19 cellular contexts compared by ENCODE assay signal in genomic region chr2:225534697-225535096, GRCh38.
DNase-seq lines count a peak whose midpoint lies in the region; ATAC-seq and TF ChIP-seq lines count a peak whose summit lies in the region.
"Had no signal": no experiment of that assay in that cellular context is flagged by ENCODE, and none has a peak within 500 bp of the region (broad histone marks: within the 10 kb centered on the region; RNA-seq: fewer than 3 reads in every experiment).

No MANE protein-coding gene starts in this region.

- H3K9me3 Mint-ChIP-seq in effector memory CD8-positive, alpha-beta T cell: no peaks in the 10 kb centered on the region

- no peaks in the 10 kb centered on the region for H3K36me3 ChIP-seq in smooth muscle cell (ENCODE audit: low read depth)
- H3K36me3 ChIP-seq: HAP-1 had no signal

- no peaks in the 10 kb centered on the region for H4K20me1 ChIP-seq in smooth muscle cell (ENCODE audit: low read depth)

- peaks cover 10 to 12% of the 10 kb centered on the region in 2 donors for H3K27me3 Mint-ChIP-seq in effector memory CD8-positive, alpha-beta T cell

- no peaks in the 10 kb centered on the region for H3K4me1 ChIP-seq in smooth muscle cell (ENCODE audit: low read depth)
- H3K4me1 ChIP-seq: A549, HAP-1 had no signal

- H3K4me2 ChIP-seq in smooth muscle cell: no peak overlapping the region
- H3K4me2 ChIP-seq: A549, PC-9, SK-N-SH had no signal

- 51% methylated on average over 4 of the region's 4 CpGs for WGBS in smooth muscle cell (ENCODE audit: low lambda C conversion rate)

- H2AFZ ChIP-seq in smooth muscle cell (ENCODE audit: low read depth): no peak overlapping the region
- H2AFZ ChIP-seq: PC-9 had no signal

- H3K4me1 Mint-ChIP-seq in effector memory CD8-positive, alpha-beta T cell (ENCODE audit: low read depth in 2 of 2): no peaks in the 10 kb centered on the region

- no peak for ATAC-seq in HG02852 (IDR thresholded peaks at IDR 0.05; ENCODE audit: unreplicated experiment)
- no peak for ATAC-seq in effector memory CD8-positive, alpha-beta T cell (replicated peaks)
- ATAC-seq: A549 had no signal

- TF ChIP-seq CTCF in fibroblast of the aortic adventitia (IDR thresholded peaks at IDR 0.05; ENCODE audit: insufficient read depth, low read length): no peak
- TF ChIP-seq CTCF in smooth muscle cell (IDR thresholded peaks at IDR 0.05; ENCODE audit: borderline replicate concordance, insufficient read depth, poor library complexity, severe bottlenecking): no peak

- H3K9ac ChIP-seq in smooth muscle cell (ENCODE audit: low read depth): no peak overlapping the region
- H3K9ac ChIP-seq: SK-N-SH had no signal

- peak; percentile 11 for DNase-seq in EL
- peak; percentile 11 for DNase-seq in NCI-H69 (lab: John Stamatoyannopoulos, UW)
- peak; percentile 4 for DNase-seq in fibroblast of the aortic adventitia (ENCODE audit: low read depth)
- no peak for DNase-seq in smooth muscle cell (lab: John Stamatoyannopoulos, UW; ENCODE audit: unreplicated experiment)
- no peak for DNase-seq in activated CD4-positive, CD25-positive, alpha-beta regulatory T cell treated with anti-CD3 and anti-CD28 coated beads, Interleukin-2, amount 50 U/mL, for 72 hours
- DNase-seq in stimulated activated CD4-positive, alpha-beta T cell treated with anti-CD3 and anti-CD28 coated beads, Interleukin-12 subunit alpha, Interleukin-12 subunit beta, amount 100 ng/mL, for 4 hours: no peak
- DNase-seq in effector memory CD8-positive, alpha-beta T cell: no peak
- DNase-seq: DMS 273 treated with DMSO at 0.1 percent for 48 hours, MV-4-11, NCI-H1436 treated with DMSO at 0.1 percent for 48 hours, NCI-H2081 treated with DMSO at 0.1 percent for 48 hours, NCI-H510A, NCI-H82, SK-N-SH had no signal

- H3K4me3 ChIP-seq in fibroblast of the aortic adventitia (ENCODE audit: low read depth, low read length): no peak overlapping the region
- H3K4me3 ChIP-seq in smooth muscle cell: no peak overlapping the region
- H3K4me3 ChIP-seq: A549, HAP-1, PC-9 had no signal

- no peaks in the 10 kb centered on the region for H3K27me3 ChIP-seq in smooth muscle cell (ENCODE audit: low read depth)

- H3K4me3 Mint-ChIP-seq in effector memory CD8-positive, alpha-beta T cell: no peak overlapping the region

- H3K36me3 Mint-ChIP-seq in effector memory CD8-positive, alpha-beta T cell (ENCODE audit: insufficient read depth): no peaks in the 10 kb centered on the region

- H3F3A ChIP-seq in smooth muscle cell (ENCODE audit: low read depth): no peaks in the 10 kb centered on the region

- H3K27ac Mint-ChIP-seq in effector memory CD8-positive, alpha-beta T cell: no peak overlapping the region

- peak overlapping the region; percentile 8 for H3K27ac ChIP-seq in smooth muscle cell (ENCODE audit: low read depth)
- H3K27ac ChIP-seq: A549, C4-2B, PC-9 had no signal

- no peaks in the 10 kb centered on the region for H3K79me2 ChIP-seq in smooth muscle cell (ENCODE audit: low read depth)

- no peaks in the 10 kb centered on the region for H3K9me3 ChIP-seq in smooth muscle cell (replicated peaks; ENCODE audit: low read depth)
- H3K9me3 ChIP-seq: HAP-1, SK-N-SH had no signal

Comparison
In these comparisons a context has a peak if more than half of its experiments do, and no peak if none do; other contexts are left out.
1. DNase-seq: peak in EL (single experiment), NCI-H69 (single experiment) and fibroblast of the aortic adventitia (single experiment); none in smooth muscle cell (single experiment), activated CD4-positive, CD25-positive, alpha-beta regulatory T cell treated with anti-CD3 and anti-CD28 coated beads, Interleukin-2, amount 50 U/mL, for 72 hours (single experiment), stimulated activated CD4-positive, alpha-beta T cell treated with anti-CD3 and anti-CD28 coated beads, Interleukin-12 subunit alpha, Interleukin-12 subunit beta, amount 100 ng/mL, for 4 hours (single experiment) and effector memory CD8-positive, alpha-beta T cell (0 of 3).